Comparison of ENCODE assay signal across 1 cellular context in genomic region chr4:150973626-150974250, GRCh38.
TF ChIP-seq lines count a peak whose summit lies in the region.

No MANE protein-coding gene starts in this region.

TF ChIP-seq in HepG2, 621 proteins besides CTCF, POLR2A, EP300 and RAD21 (continued from another document and continues in another):
- TF ChIP-seq HNRNPLL (IDR thresholded peaks at IDR 0.05; ENCODE audit: low read depth, low read length, poor library complexity, severe bottlenecking), result no peak
- no peak for TF ChIP-seq FOSL1 (CRISPR knock-in tag; IDR thresholded peaks at IDR 0.05; ENCODE audit: borderline replicate concordance)
- no peak for TF ChIP-seq MAF1 (CRISPR knock-in tag; IDR thresholded peaks at IDR 0.05; ENCODE audit: borderline replicate concordance)
- peak; percentile 54; the same call in 1 of the 2 replicates for TF ChIP-seq RCOR2 (CRISPR knock-in tag; IDR thresholded peaks at IDR 0.05)
- no peak for TF ChIP-seq ZNF3 (CRISPR knock-in tag; IDR thresholded peaks at IDR 0.05)
- TF ChIP-seq CREB1 (IDR thresholded peaks at IDR 0.05), result no peak
- TF ChIP-seq CREB1 (CRISPR knock-in tag; IDR thresholded peaks at IDR 0.05), result 0 out of 2 replicates have a peak, but pooled peaks have one; percentile 44
- TF ChIP-seq BCL6 (CRISPR knock-in tag; IDR thresholded peaks at IDR 0.05), result 0 out of 2 replicates have a peak, but pooled peaks have one; percentile 13
- TF ChIP-seq ATF2 (CRISPR knock-in tag; IDR thresholded peaks at IDR 0.05), result 0 out of 2 replicates have a peak, but pooled peaks have one; percentile 16
- TF ChIP-seq ZNF44 (CRISPR knock-in tag; IDR thresholded peaks at IDR 0.05), result no peak
- TF ChIP-seq MIXL1 (CRISPR knock-in tag; IDR thresholded peaks at IDR 0.05), result 0 out of 2 replicates have a peak, but pooled peaks have one; percentile 46
- TF ChIP-seq TBX2 (CRISPR knock-in tag; IDR thresholded peaks at IDR 0.05; ENCODE audit: borderline replicate concordance), result peak; percentile 87
- TF ChIP-seq ZNF580 (CRISPR knock-in tag; IDR thresholded peaks at IDR 0.05; ENCODE audit: borderline replicate concordance, low read depth), result no peak
- TF ChIP-seq ZBTB10 (CRISPR knock-in tag; IDR thresholded peaks at IDR 0.05; ENCODE audit: borderline replicate concordance), result no peak
- TF ChIP-seq ZNF83 (CRISPR knock-in tag; IDR thresholded peaks at IDR 0.05; ENCODE audit: borderline replicate concordance), result no peak
- no peak for TF ChIP-seq HOXA9 (CRISPR knock-in tag; IDR thresholded peaks at IDR 0.05; ENCODE audit: borderline replicate concordance)
- TF ChIP-seq NFIC (IDR thresholded peaks at IDR 0.05; ENCODE audit: low read length), result peak; percentile 25; the same call in 1 of the 2 replicates
- TF ChIP-seq PAXIP1 (CRISPR knock-in tag; conservative IDR thresholded peaks at IDR 0.05), result peak; percentile 78
- peak; percentile 43; the same call in 1 of the 2 replicates for TF ChIP-seq EHMT2 (IDR thresholded peaks at IDR 0.05; ENCODE audit: borderline replicate concordance, low read depth, low read length)
- TF ChIP-seq ZBTB25 (CRISPR knock-in tag; IDR thresholded peaks at IDR 0.05), result 0 out of 2 replicates have a peak, but pooled peaks have one; percentile 12
- TF ChIP-seq DPF2 (CRISPR knock-in tag; IDR thresholded peaks at IDR 0.05; ENCODE audit: borderline replicate concordance, low read depth), result peak; percentile 57; the same call in 1 of the 2 replicates
- 0 out of 2 replicates have a peak, but pooled peaks have one; percentile 26 for TF ChIP-seq NAIF1 (CRISPR knock-in tag; IDR thresholded peaks at IDR 0.05; ENCODE audit: borderline replicate concordance)
- TF ChIP-seq HOMEZ (CRISPR knock-in tag; IDR thresholded peaks at IDR 0.05; ENCODE audit: low read depth), result 0 out of 2 replicates have a peak, but pooled peaks have one; percentile 22
- TF ChIP-seq KDM6A (CRISPR knock-in tag; IDR thresholded peaks at IDR 0.05; ENCODE audit: low read depth), result no peak
- TF ChIP-seq STAG1 (CRISPR knock-in tag; IDR thresholded peaks at IDR 0.05), result no peak
- TF ChIP-seq RXRB (CRISPR knock-in tag; IDR thresholded peaks at IDR 0.05; ENCODE audit: borderline replicate concordance), result 0 out of 2 replicates have a peak, but pooled peaks have one; percentile 33
- no peak for TF ChIP-seq LCORL (IDR thresholded peaks at IDR 0.05)
- no peak for TF ChIP-seq LCORL (CRISPR knock-in tag; IDR thresholded peaks at IDR 0.05)
- TF ChIP-seq SOX5 (CRISPR knock-in tag; IDR thresholded peaks at IDR 0.05; ENCODE audit: borderline replicate concordance), result peak; percentile 94
- no peak for TF ChIP-seq ZBTB40 (IDR thresholded peaks at IDR 0.05)
- TF ChIP-seq ZBTB40 (CRISPR knock-in tag; IDR thresholded peaks at IDR 0.05), result no peak
- TF ChIP-seq FOXP4 (CRISPR knock-in tag; IDR thresholded peaks at IDR 0.05), result peak; percentile 79
- peak; percentile 61; the same call in 1 of the 2 replicates for TF ChIP-seq SOX13 (IDR thresholded peaks at IDR 0.05)
- peak in 1 of 2 experiments; percentile 97; a peak in 2 of 4 replicates for TF ChIP-seq SOX13 (CRISPR knock-in tag; conservative IDR thresholded peaks at IDR 0.05 in 1 of 2, IDR thresholded peaks at IDR 0.05 in 1 of 2)
